Comparison of ENCODE assay signal across 1 cellular context in genomic region chr17:45296003-45296832, GRCh38.
TF ChIP-seq lines count a peak whose summit lies in the region.

No MANE protein-coding gene starts in this region.

TF ChIP-seq in IMR-90, 13 proteins besides CTCF, POLR2A, EP300 and RAD21 (continued from another document):
- TF ChIP-seq, protein P1, sequence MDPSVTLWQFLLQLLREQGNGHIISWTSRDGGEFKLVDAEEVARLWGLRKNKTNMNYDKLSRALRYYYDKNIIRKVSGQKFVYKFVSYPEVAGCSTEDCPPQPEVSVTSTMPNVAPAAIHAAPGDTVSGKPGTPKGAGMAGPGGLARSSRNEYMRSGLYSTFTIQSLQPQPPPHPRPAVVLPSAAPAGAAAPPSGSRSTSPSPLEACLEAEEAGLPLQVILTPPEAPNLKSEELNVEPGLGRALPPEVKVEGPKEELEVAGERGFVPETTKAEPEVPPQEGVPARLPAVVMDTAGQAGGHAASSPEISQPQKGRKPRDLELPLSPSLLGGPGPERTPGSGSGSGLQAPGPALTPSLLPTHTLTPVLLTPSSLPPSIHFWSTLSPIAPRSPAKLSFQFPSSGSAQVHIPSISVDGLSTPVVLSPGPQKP (IDR thresholded peaks at IDR 0.05; ENCODE audit: borderline replicate concordance, low read depth, low read length): no peak
- no peak for TF ChIP-seq USF2 (IDR thresholded peaks at IDR 0.05; ENCODE audit: low read depth, low read length)
- TF ChIP-seq MXI1 (IDR thresholded peaks at IDR 0.05; ENCODE audit: borderline replicate concordance, low read depth, low read length): no peak
- no peak for TF ChIP-seq RCOR1 (IDR thresholded peaks at IDR 0.05; ENCODE audit: insufficient replicate concordance, low read length)
- TF ChIP-seq FOS (IDR thresholded peaks at IDR 0.05; ENCODE audit: low read depth, low read length): no peak
- no peak for TF ChIP-seq RFX5 (IDR thresholded peaks at IDR 0.05; ENCODE audit: low read depth, low read length)
- no peak for TF ChIP-seq MAZ (IDR thresholded peaks at IDR 0.05; ENCODE audit: borderline replicate concordance, low read depth, low read length)
- no peak for TF ChIP-seq CHD1 (IDR thresholded peaks at IDR 0.05; ENCODE audit: low read depth, low read length)
- no peak for TF ChIP-seq CEBPB (IDR thresholded peaks at IDR 0.05; ENCODE audit: low read depth, low read length)
- no peak for TF ChIP-seq SMC3 (IDR thresholded peaks at IDR 0.05; ENCODE audit: low read depth, low read length)
TF ChIP-seq in IMR-90: peak in this region for 0.
